1 cellular context compared by ENCODE assay signal in genomic region chr12:98572010-98572409, GRCh38.
TF ChIP-seq lines count a peak whose summit lies in the region.

No MANE protein-coding gene starts in this region.

TF ChIP-seq in GM23338, 12 proteins besides CTCF, POLR2A, EP300 and RAD21 (continued from another document):
- TF ChIP-seq ZNF462 (CRISPR knock-in tag; IDR thresholded peaks at IDR 0.05), result no peak
